In the genomic region with DNA sequence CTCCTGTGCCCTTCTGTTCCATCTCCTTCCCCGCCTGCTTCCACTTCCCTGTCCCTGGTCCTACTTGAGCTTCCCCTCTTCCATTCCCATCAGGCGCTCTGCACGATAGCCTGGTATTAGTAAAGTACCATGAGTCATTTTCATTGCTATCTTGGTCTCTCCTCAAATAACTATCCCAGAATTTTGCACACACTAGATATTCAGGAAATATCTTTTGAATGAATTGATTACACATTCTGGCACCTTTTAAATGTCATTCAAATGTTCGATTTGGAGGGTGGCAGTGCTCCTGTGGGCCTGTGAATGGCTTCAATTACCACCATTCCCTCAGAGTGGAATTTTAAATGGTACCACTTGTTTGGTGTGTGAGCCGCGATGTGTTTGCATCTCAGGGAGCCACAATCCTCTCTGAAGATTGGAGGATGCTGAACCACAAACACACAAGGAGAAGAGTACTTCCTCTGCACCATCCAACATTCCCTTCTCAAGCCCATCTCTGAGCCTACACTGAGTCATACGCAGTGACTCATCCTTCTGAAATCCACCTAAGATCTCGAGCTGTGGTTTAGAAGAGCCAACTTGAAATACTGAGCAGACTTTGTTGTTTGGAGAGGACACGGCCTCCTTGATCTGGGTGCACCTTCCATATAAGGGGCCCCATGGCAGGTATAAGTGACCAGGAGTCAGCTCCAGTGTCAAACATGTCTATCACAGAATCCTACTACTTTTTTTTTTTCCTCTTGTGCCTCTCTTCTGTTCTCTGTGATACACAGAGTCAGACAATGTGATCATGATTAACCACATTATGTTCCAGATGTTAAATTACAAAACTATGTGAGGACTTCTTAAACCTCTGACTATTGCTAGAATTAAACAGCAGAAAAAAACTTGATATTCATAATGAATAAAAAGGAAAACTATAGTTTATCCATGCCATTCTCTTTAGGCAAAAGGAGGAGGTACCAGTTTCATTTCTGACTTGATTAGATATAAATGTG, we compare ENCODE assay signal across 11 cellular contexts.
DNase-seq lines count a peak whose midpoint lies in the region; ATAC-seq and TF ChIP-seq lines count a peak whose summit lies in the region.
"Had no signal": no experiment of that assay in that cellular context is flagged by ENCODE, and none has a peak within 500 bp of the region (broad histone marks: within the 10 kb centered on the region; RNA-seq: fewer than 3 reads in every experiment).

No MANE protein-coding gene starts in this region.

- H3K27ac Mint-ChIP-seq in activated naive CD4-positive, alpha-beta T cell treated with anti-CD3 and anti-CD28 coated beads, Interleukin-2, amount 50 U/mL, for 72 hours, result no peak overlapping the region
- H3K27ac Mint-ChIP-seq in activated naive CD4-positive, alpha-beta T cell treated with anti-CD3 and anti-CD28 coated beads for 36 hours, result no peak overlapping the region
- H3K27ac Mint-ChIP-seq in activated T-helper 17 cell treated with anti-CD3 and anti-CD28 coated beads, Interleukin-2, amount 50 U/mL, for 72 hours, result no peak overlapping the region

- H3K36me3 ChIP-seq in vagina, result no peaks in the 10 kb centered on the region
- no peaks in the 10 kb centered on the region for H3K36me3 ChIP-seq in MM.1S (replicated peaks; ENCODE audit: insufficient read depth, low read length)

- H3K27me3 ChIP-seq in vagina, result no peaks in the 10 kb centered on the region
- H3K27me3 ChIP-seq in MM.1S (replicated peaks; ENCODE audit: insufficient read depth, low read length), result no peaks in the 10 kb centered on the region

- H3K4me3 ChIP-seq in vagina (no peak overlapping the region), MM.1S (ENCODE audit: low read length) (no peak overlapping the region)

- no peak for TF ChIP-seq CTCF in vagina (IDR thresholded peaks at IDR 0.05)
- no peak for TF ChIP-seq CTCF in MM.1S (IDR thresholded peaks at IDR 0.05; ENCODE audit: low read length)
- no peak for TF ChIP-seq CTCF in GM13977 (IDR thresholded peaks at IDR 0.05; ENCODE audit: extremely low read depth, insufficient read depth, missing control alignments)

- H3K9me3 ChIP-seq in vagina (no peaks in the 10 kb centered on the region), MM.1S (replicated peaks; ENCODE audit: insufficient read depth, low read length) (no peaks in the 10 kb centered on the region)

- no peaks in the 10 kb centered on the region for H3K79me2 ChIP-seq in MM.1S (ENCODE audit: low read length)

- in situ Hi-C loops in GM13977 (cut with MboI; ENCODE audit: low pct_unique_long_range_greater_than_20kb, low sequenced_read_pairs, unreplicated experiment), result no loop called here

- H3K27me3 Mint-ChIP-seq in activated naive CD4-positive, alpha-beta T cell treated with anti-CD3 and anti-CD28 coated beads for 36 hours (ENCODE audit: low read depth), result peaks cover 1% of the 10 kb centered on the region
- H3K27me3 Mint-ChIP-seq in activated T-helper 17 cell treated with anti-CD3 and anti-CD28 coated beads, Interleukin-2, amount 50 U/mL, for 72 hours, result no peaks in the 10 kb centered on the region
- H3K27me3 Mint-ChIP-seq: central memory CD8-positive, alpha-beta T cell had no signal

- peak; percentile 64 to 79 for ATAC-seq in activated naive CD4-positive, alpha-beta T cell treated with anti-CD3 and anti-CD28 coated beads, Interleukin-2, amount 50 U/mL, for 72 hours
- ATAC-seq in activated T-helper 17 cell treated with anti-CD3 and anti-CD28 coated beads, Interleukin-2, amount 50 U/mL, for 72 hours (replicated peaks), result peak; percentile 83
- no peak for ATAC-seq in GM18520 (IDR thresholded peaks at IDR 0.05; ENCODE audit: unreplicated experiment)

- no peak overlapping the region for H3K4me3 Mint-ChIP-seq in activated naive CD4-positive, alpha-beta T cell treated with anti-CD3 and anti-CD28 coated beads for 36 hours
- H3K4me3 Mint-ChIP-seq in activated T-helper 17 cell treated with anti-CD3 and anti-CD28 coated beads, Interleukin-2, amount 50 U/mL, for 72 hours, result no peak overlapping the region
- H3K4me3 Mint-ChIP-seq: central memory CD8-positive, alpha-beta T cell had no signal

- H3K4me1 ChIP-seq in vagina (no peaks in the 10 kb centered on the region), MM.1S (ENCODE audit: low read length) (no peaks in the 10 kb centered on the region)

- no peak overlapping the region for H3K4me2 ChIP-seq in MM.1S (ENCODE audit: low read depth, low read length)

- DNase-seq in activated naive CD4-positive, alpha-beta T cell treated with anti-CD3 and anti-CD28 coated beads, Interleukin-2, amount 50 U/mL, for 72 hours (ENCODE audit: low spot score in 2 of 2), result no peak
- DNase-seq in activated naive CD4-positive, alpha-beta T cell treated with anti-CD3 and anti-CD28 coated beads for 36 hours, result no peak
- DNase-seq in islet precursor cell, result peak; percentile 97
- DNase-seq in vagina (ENCODE audit: extremely low spot score in 2 of 2), result no peak
- no peak for DNase-seq in MM.1S
- no peak for DNase-seq in GM13977 (ENCODE audit: low spot score)
- DNase-seq: right cardiac atrium had no signal

- H3K27ac ChIP-seq in vagina, result peak overlapping the region; percentile 73
- H3K27ac ChIP-seq in MM.1S (ENCODE audit: low read length), result no peak overlapping the region
- H3K27ac ChIP-seq: C4-2B had no signal

- peaks cover 3 to 9% of the 10 kb centered on the region in 2 donors for H3K9me3 Mint-ChIP-seq in activated naive CD4-positive, alpha-beta T cell treated with anti-CD3 and anti-CD28 coated beads, Interleukin-2, amount 50 U/mL, for 72 hours
- H3K9me3 Mint-ChIP-seq in activated naive CD4-positive, alpha-beta T cell treated with anti-CD3 and anti-CD28 coated beads for 36 hours, result no peaks in the 10 kb centered on the region
- no peaks in the 10 kb centered on the region for H3K9me3 Mint-ChIP-seq in activated T-helper 17 cell treated with anti-CD3 and anti-CD28 coated beads, Interleukin-2, amount 50 U/mL, for 72 hours
- H3K9me3 Mint-ChIP-seq: central memory CD8-positive, alpha-beta T cell had no signal

- no peaks in the 10 kb centered on the region for H3F3A ChIP-seq in MM.1S (ENCODE audit: insufficient read depth, low read length)

- H3K36me3 Mint-ChIP-seq in activated naive CD4-positive, alpha-beta T cell treated with anti-CD3 and anti-CD28 coated beads, Interleukin-2, amount 50 U/mL, for 72 hours, result no peaks in the 10 kb centered on the region
- no peaks in the 10 kb centered on the region for H3K36me3 Mint-ChIP-seq in activated naive CD4-positive, alpha-beta T cell treated with anti-CD3 and anti-CD28 coated beads for 36 hours (ENCODE audit: low read depth)
- H3K36me3 Mint-ChIP-seq in activated T-helper 17 cell treated with anti-CD3 and anti-CD28 coated beads, Interleukin-2, amount 50 U/mL, for 72 hours (ENCODE audit: low read depth), result no peaks in the 10 kb centered on the region

- no peaks in the 10 kb centered on the region for H4K20me1 ChIP-seq in MM.1S (ENCODE audit: insufficient read depth, low read length)

- intact Hi-C loops in activated naive CD4-positive, alpha-beta T cell treated with anti-CD3 and anti-CD28 coated beads for 36 hours (cut with micrococcal nuclease), result no loop called here
- intact Hi-C loops in vagina (cut with DNase I), result no loop called here

- no peak for TF ChIP-seq POLR2A in vagina (IDR thresholded peaks at IDR 0.05)

- H3K9me2 ChIP-seq in MM.1S (replicated peaks; ENCODE audit: insufficient read depth, low read length), result no peaks in the 10 kb centered on the region

- H3K4me1 Mint-ChIP-seq in activated naive CD4-positive, alpha-beta T cell treated with anti-CD3 and anti-CD28 coated beads for 36 hours (ENCODE audit: low read depth), result no peaks in the 10 kb centered on the region
- no peaks in the 10 kb centered on the region for H3K4me1 Mint-ChIP-seq in activated T-helper 17 cell treated with anti-CD3 and anti-CD28 coated beads, Interleukin-2, amount 50 U/mL, for 72 hours
- H3K4me1 Mint-ChIP-seq: central memory CD8-positive, alpha-beta T cell had no signal

- no peak overlapping the region for H3K9ac ChIP-seq in MM.1S (ENCODE audit: low read length)

- CTCF ChIA-PET in activated naive CD4-positive, alpha-beta T cell treated with anti-CD3 and anti-CD28 coated beads for 36 hours (lab: Charles Lee), result no interaction called here

- no peak overlapping the region for H2AFZ ChIP-seq in MM.1S (ENCODE audit: low read length)
